8 cellular contexts compared by ENCODE assay signal in the genomic region with DNA sequence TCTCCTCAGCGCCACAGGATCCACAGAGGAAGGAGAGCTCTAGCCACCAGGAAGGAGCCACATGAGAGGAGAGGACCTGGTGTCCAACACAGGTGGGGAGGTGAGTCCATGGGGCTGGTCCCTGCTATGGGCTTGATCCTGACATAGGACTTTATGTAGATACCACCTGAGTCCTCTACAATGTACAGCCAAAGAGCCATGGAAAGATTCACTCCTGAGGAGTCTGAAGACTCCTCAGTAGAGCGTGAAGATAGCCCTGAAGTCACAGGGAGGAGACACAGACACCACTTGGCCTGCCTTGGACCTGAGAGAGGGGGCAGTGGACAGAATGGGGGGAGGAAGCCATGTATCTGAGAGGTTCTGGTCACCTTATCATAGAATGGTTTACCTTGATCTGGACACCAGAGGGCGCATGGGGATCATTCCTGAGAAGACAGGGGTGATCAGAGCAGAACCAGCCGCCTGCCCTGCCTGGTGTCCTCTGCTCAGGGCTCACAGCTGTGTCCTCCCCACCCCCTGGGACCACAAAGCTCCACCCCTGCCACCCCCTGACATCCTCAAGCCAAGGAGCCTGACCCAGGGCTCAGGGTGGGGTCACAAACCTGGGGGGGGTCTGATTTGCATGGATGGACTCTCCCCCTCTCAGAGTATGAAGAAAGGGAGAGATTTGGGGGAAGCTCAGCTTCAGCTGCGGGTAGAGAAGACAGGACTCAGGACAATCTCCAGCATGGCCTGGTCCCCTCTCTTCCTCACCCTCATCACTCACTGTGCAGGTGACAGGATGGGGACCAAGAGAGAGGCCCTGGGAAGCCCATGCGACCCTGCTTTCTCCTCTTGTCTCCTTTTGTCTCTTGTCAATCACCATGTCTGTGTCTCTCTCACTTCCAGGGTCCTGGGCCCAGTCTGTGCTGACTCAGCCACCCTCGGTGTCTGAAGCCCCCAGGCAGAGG.
DNase-seq lines count a peak whose midpoint lies in the region; ATAC-seq and TF ChIP-seq lines count a peak whose summit lies in the region.

No MANE protein-coding gene starts in this region.

- DNase-seq in NCI-H1417 (lab: John Stamatoyannopoulos, UW): peak; percentile 40 to 69 (median 43)
- no peak for DNase-seq in NCI-H1417 treated with DMSO at 0.1 percent for 48 hours (lab: John Stamatoyannopoulos, UW)
- peak in 4 of 5 donors; percentile 22 to 50 (median 36) for DNase-seq in T-helper 1 cell
- DNase-seq in amniotic stem cell (lab: John Stamatoyannopoulos, UW): peak; percentile 16
- peak; percentile 25 for DNase-seq in iPS DF 6.9 (ENCODE audit: low read depth, low spot score)
- DNase-seq in stimulated activated CD4-positive, alpha-beta T cell treated with anti-CD3 and anti-CD28 coated beads, Interleukin-1b, Interleukin-23, amount 100 ng/mL, for 24 hours (ENCODE audit: low read depth in 4 of 4, low spot score in 1 of 4): peak; percentile 36 to 51 (median 45)

- no peaks in the 10 kb centered on the region for H4K20me1 ChIP-seq in Loucy (ENCODE audit: insufficient read depth, low read length, poor library complexity, severe bottlenecking)

- no peaks in the 10 kb centered on the region for H3K4me1 ChIP-seq in Loucy (ENCODE audit: insufficient read depth, low read length, poor library complexity, severe bottlenecking)
- H3K4me1 ChIP-seq in iPS DF 6.9 (ENCODE audit: control insufficient read depth, insufficient read depth, low read length): no peaks in the 10 kb centered on the region

- no peak overlapping the region for H3K9ac ChIP-seq in Loucy (ENCODE audit: low read depth, low read length, poor library complexity, severe bottlenecking)

- no peak overlapping the region for H3K27ac ChIP-seq in iPS DF 6.9 (ENCODE audit: low read length)

- peak; percentile 68 for TF ChIP-seq CTCF in Loucy (conservative IDR thresholded peaks at IDR 0.05; ENCODE audit: low read length)

- no peak overlapping the region for H3K4me3 ChIP-seq in Loucy (ENCODE audit: low read length, poor library complexity, severe bottlenecking)
- H3K4me3 ChIP-seq in iPS DF 6.9 (ENCODE audit: low read length): no peak overlapping the region

- H3K79me2 ChIP-seq in Loucy (ENCODE audit: insufficient read depth, low read length): no peaks in the 10 kb centered on the region

- no peak for ATAC-seq in GM21528 (IDR thresholded peaks at IDR 0.05; ENCODE audit: low FRiP score, unreplicated experiment)

- no peaks in the 10 kb centered on the region for H3K27me3 ChIP-seq in Loucy (ENCODE audit: insufficient read depth, low read length, poor library complexity, severe bottlenecking)
- H3K27me3 ChIP-seq in iPS DF 6.9 (ENCODE audit: control insufficient read depth, insufficient read depth, low read length): peaks cover 40% of the 10 kb centered on the region

- no peaks in the 10 kb centered on the region for H3K9me2 ChIP-seq in Loucy (replicated peaks; ENCODE audit: low read depth, low read length)

- WGBS in iPS DF 6.9 (ENCODE audit: insufficient coverage, insufficient read length): no CpG with 5 or more reads among the region's 7 CpGs

- no peaks in the 10 kb centered on the region for H3F3A ChIP-seq in Loucy (ENCODE audit: low read depth)

- H3K36me3 ChIP-seq in Loucy (ENCODE audit: insufficient read depth, low read length): no peaks in the 10 kb centered on the region
- H3K36me3 ChIP-seq in iPS DF 6.9 (ENCODE audit: control insufficient read depth, insufficient read depth, low read length): no peaks in the 10 kb centered on the region

- H3K4me2 ChIP-seq in Loucy (ENCODE audit: low read depth, low read length, poor library complexity, severe bottlenecking): no peak overlapping the region

- H3K9me3 ChIP-seq in Loucy (ENCODE audit: insufficient read depth, low read depth, low read length) (no peaks in the 10 kb centered on the region), iPS DF 6.9 (ENCODE audit: control insufficient read depth, insufficient read depth, low read length) (no peaks in the 10 kb centered on the region)

- no peak overlapping the region for H2AFZ ChIP-seq in Loucy (ENCODE audit: low read length)
